ENCODE assay signal across 9 cellular contexts in genomic region chr9:132214027-132214622, GRCh38. TPM values are rescaled to one million over a fixed set of nuclear protein-coding genes. Genes with fewer than 3 reads are reported as not detected.
A peak's percentile ranks its signal among the peaks of the same experiment; 100 is the strongest.
DNase-seq lines count a peak whose midpoint lies in the region; ATAC-seq and TF ChIP-seq lines count a peak whose summit lies in the region.
"Had no signal": no experiment of that assay in that cellular context is flagged by ENCODE, and none has a peak within 500 bp of the region (broad histone marks: within the 10 kb centered on the region; RNA-seq: fewer than 3 reads in every experiment).

No MANE protein-coding gene starts in this region.

- no peaks in the 10 kb centered on the region for H3K36me3 Mint-ChIP-seq in chondrocyte (ENCODE audit: low read depth)

- H3K4me3 Mint-ChIP-seq in chondrocyte (ENCODE audit: unreplicated experiment): no peak overlapping the region

- peak; percentile 11 for TF ChIP-seq CTCF in chondrocyte (IDR thresholded peaks at IDR 0.05)
- TF ChIP-seq CTCF in right lobe of liver (IDR thresholded peaks at IDR 0.05): no peak

- TF ChIP-seq POLR2A in right lobe of liver (IDR thresholded peaks at IDR 0.05): no peak

- no peaks in the 10 kb centered on the region for H3K9me3 ChIP-seq in right lobe of liver
- H3K9me3 ChIP-seq: tibial nerve had no signal

- H3K27ac ChIP-seq in right lobe of liver: no peak overlapping the region
- H3K27ac ChIP-seq: tibial nerve had no signal

- H3K27me3 ChIP-seq in right lobe of liver: no peaks in the 10 kb centered on the region

- ATAC-seq in right lobe of liver (peak; percentile 17 to 84 (median 33)), HG02970 (IDR thresholded peaks at IDR 0.05; ENCODE audit: low FRiP score, unreplicated experiment) (no peak), HG03342 (IDR thresholded peaks at IDR 0.05; ENCODE audit: unreplicated experiment) (no peak)

- H3K4me1 ChIP-seq in right lobe of liver: no peaks in the 10 kb centered on the region

- no peaks in the 10 kb centered on the region for H3K9me3 Mint-ChIP-seq in chondrocyte (ENCODE audit: low read depth)

- intact Hi-C loops in right lobe of liver (cut with DNase I): no loop called here

- no peak overlapping the region for H3K4me3 ChIP-seq in right lobe of liver
- H3K4me3 ChIP-seq: tibial nerve had no signal

- H3K4me1 Mint-ChIP-seq in chondrocyte (ENCODE audit: low read depth): peaks cover 12% of the 10 kb centered on the region

- peaks cover 9% of the 10 kb centered on the region for H3K27me3 Mint-ChIP-seq in chondrocyte (ENCODE audit: low read depth)

- DNase-seq in COLO668 (lab: John Stamatoyannopoulos, UW; ENCODE audit: unreplicated experiment) (peak; percentile 57), NCI-H2107 (lab: John Stamatoyannopoulos, UW) (peak; percentile 82), chondrocyte (ENCODE audit: low spot score) (no peak), right lobe of liver (peak in 1 of 3 donors; percentile 32), activated gamma-delta T cell (lab: John Stamatoyannopoulos, UW) (no peak), HUDEP-2 (lab: John Stamatoyannopoulos, UW; ENCODE audit: unreplicated experiment in 76 of 76) (no peak)

- H3K27ac Mint-ChIP-seq in chondrocyte (ENCODE audit: unreplicated experiment): peak overlapping the region; percentile 76

- WGBS in right lobe of liver (ENCODE audit: insufficient coverage, low coverage, low lambda C conversion rate, missing lambda C conversion rate): 15% methylated on average over 7 of the region's 18 CpGs

- H3K36me3 ChIP-seq in right lobe of liver: no peaks in the 10 kb centered on the region
- H3K36me3 ChIP-seq: tibial nerve had no signal

RNA-seq across cellular contexts. Expression of gene NTNG2, which starts 52.3 kb away (rescaled TPM):
- total RNA-seq in chondrocyte (3.0 to 4.8 TPM (median 3.4 TPM) in 3 replicates), right lobe of liver (1 to 10 TPM in 1 of 6 experiments, under 1 TPM in 5; 0.12 to 1.6 (median 0.24) TPM)

Comparison
In these comparisons a context has a peak if more than half of its experiments do, and no peak if none do; other contexts are left out.
1. DNase-seq: peak in COLO668 (single experiment) and NCI-H2107 (single experiment); none in chondrocyte (single experiment), activated gamma-delta T cell (single experiment) and HUDEP-2 (0 of 76).
2. ATAC-seq: peak in right lobe of liver (4 of 4); none in HG02970 (single experiment) and HG03342 (single experiment).